23 cellular contexts compared by ENCODE assay signal in the genomic region with DNA sequence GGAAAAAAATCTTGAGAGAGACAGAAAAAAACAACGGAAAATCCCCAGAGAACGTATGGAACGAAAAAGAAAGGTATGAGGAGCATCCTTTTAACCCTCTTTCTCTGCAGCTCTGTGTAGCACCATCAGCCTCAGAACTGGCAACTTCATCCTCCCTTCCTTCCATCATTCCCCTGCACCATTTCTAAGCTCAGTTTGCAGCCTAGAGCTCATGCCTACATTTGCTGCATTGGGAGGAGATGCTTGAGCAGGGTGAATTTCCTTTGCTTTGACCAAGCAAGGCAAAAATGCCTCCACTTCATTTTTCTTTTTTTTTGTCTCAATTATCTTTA.
"Had no signal": no experiment of that assay in that cellular context is flagged by ENCODE, and none has a peak within 500 bp of the region (broad histone marks: within the 10 kb centered on the region; RNA-seq: fewer than 3 reads in every experiment).

No MANE protein-coding gene starts in this region.

- H3K27me3 ChIP-seq: body of pancreas, pancreas, tibial artery, vagina had no signal

- H3K9me3 Mint-ChIP-seq: activated B cell treated with CpG ODN at 0.5 μM for 24 hours; activated CD8-positive, alpha-beta T cell treated with anti-CD3 and anti-CD28 coated beads for 36 hours; mesothelial cell of epicardium; stimulated activated naive B cell treated with anti-CD40 and anti-IgM and Interleukin-4, amounts not matched to agents 10 μg/mL and 1 μg/mL and 100 μg/mL, for 72 hours had no signal

- FAIRE-seq: pancreas, TTC549 had no signal

- ATAC-seq: activated CD8-positive, alpha-beta T cell treated with anti-CD3 and anti-CD28 coated beads for 36 hours; activated T-cell treated with anti-CD3 and anti-CD28 coated beads, Interleukin-2, amount 50 U/mL, for 72 hours; stimulated activated naive B cell treated with anti-CD40 and anti-IgM and Interleukin-4, amounts not matched to agents 10 μg/mL and 1 μg/mL and 100 μg/mL, for 72 hours had no signal

- H3K27me3 Mint-ChIP-seq: activated B cell treated with CpG ODN at 0.5 μM for 24 hours; activated naive CD8-positive, alpha-beta T cell had no signal

- H3K4me1 Mint-ChIP-seq: activated B cell treated with CpG ODN at 0.5 μM for 24 hours; stimulated activated naive B cell treated with anti-CD40 and anti-IgM and Interleukin-4, amounts not matched to agents 10 μg/mL and 1 μg/mL and 100 μg/mL, for 72 hours had no signal

- H3K4me3 Mint-ChIP-seq: activated B cell treated with CpG ODN at 0.5 μM for 24 hours; activated CD8-positive, alpha-beta T cell treated with anti-CD3 and anti-CD28 coated beads for 36 hours; activated naive CD8-positive, alpha-beta T cell; activated T-cell treated with anti-CD3 and anti-CD28 coated beads, Interleukin-2, amount 50 U/mL, for 72 hours; mesothelial cell of epicardium; stimulated activated naive B cell treated with anti-CD40 and anti-IgM and Interleukin-4, amounts not matched to agents 10 μg/mL and 1 μg/mL and 100 μg/mL, for 72 hours had no signal

- H3K36me3 Mint-ChIP-seq: activated naive CD8-positive, alpha-beta T cell; mesothelial cell of epicardium; stimulated activated naive B cell treated with anti-CD40 and anti-IgM and Interleukin-4, amounts not matched to agents 10 μg/mL and 1 μg/mL and 100 μg/mL, for 72 hours had no signal

- H3K27ac ChIP-seq: body of pancreas, pancreas, tibial artery, vagina had no signal

- H3K36me3 ChIP-seq: pancreas, tibial artery, vagina had no signal

- H3K4me3 ChIP-seq: body of pancreas, lung, tibial artery had no signal

- H3K4me1 ChIP-seq: pancreas, tibial artery had no signal

- DNase-seq: activated B cell treated with CpG ODN at 0.5 μM for 24 hours; activated CD4-positive, alpha-beta T cell treated with anti-CD3 and anti-CD28 coated beads for 48 hours; activated CD8-positive, alpha-beta memory T cell treated with anti-CD3 and anti-CD28 coated beads, Interleukin-2, amount 50 U/mL, for 4 hours; activated CD8-positive, alpha-beta T cell treated with anti-CD3 and anti-CD28 coated beads for 36 hours; activated gamma-delta T cell treated with Interleukin-2 at 50 U/mL for 16 hours; activated T-cell treated with anti-CD3 and anti-CD28 coated beads, Interleukin-2, amount 50 U/mL, for 72 hours; amniotic stem cell; central memory CD4-positive, alpha-beta T cell; cortex of kidney; effector CD8-positive, alpha-beta T cell; foreskin melanocyte; left colon; stimulated activated CD4-positive, alpha-beta T cell treated with anti-CD3 and anti-CD28 coated beads, Interleukin-15, amount 100 ng/mL, for 24 hours; stimulated activated CD4-positive, alpha-beta T cell treated with anti-CD3 and anti-CD28 coated beads, Interleukin-4, amount 100 ng/mL, for 1 hour; stimulated activated naive B cell treated with anti-CD40 and anti-IgM and Interleukin-4, amounts not matched to agents 10 μg/mL and 1 μg/mL and 100 μg/mL, for 72 hours; tibial artery had no signal

- H3K9me3 ChIP-seq: body of pancreas, pancreas, tibial artery, vagina had no signal
